In the genomic region with DNA sequence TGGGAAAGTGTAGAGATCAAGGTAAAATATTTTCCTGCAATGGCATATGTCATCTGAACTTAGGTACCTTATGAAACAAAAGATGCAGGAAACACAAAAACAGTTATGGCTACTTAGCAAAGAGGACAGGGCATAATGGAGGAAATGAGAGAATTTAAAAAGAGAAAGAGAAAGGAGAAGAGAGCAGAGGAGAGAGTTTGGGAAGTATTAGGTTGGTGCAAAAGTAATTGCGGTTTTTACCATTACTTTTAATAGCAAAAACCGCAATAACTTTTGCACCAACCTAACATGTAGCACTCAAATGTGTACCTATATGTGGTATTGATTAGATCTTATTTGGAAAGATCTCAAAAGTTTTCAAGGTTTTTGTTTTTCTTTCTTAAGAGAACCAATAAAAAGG, we compare ENCODE assay signal across 1 cellular context.
TF ChIP-seq lines count a peak whose summit lies in the region.

No MANE protein-coding gene starts in this region.

TF ChIP-seq in K562, 482 proteins besides CTCF, POLR2A, EP300 and RAD21 (continued from another document):
- TF ChIP-seq, protein P1, sequence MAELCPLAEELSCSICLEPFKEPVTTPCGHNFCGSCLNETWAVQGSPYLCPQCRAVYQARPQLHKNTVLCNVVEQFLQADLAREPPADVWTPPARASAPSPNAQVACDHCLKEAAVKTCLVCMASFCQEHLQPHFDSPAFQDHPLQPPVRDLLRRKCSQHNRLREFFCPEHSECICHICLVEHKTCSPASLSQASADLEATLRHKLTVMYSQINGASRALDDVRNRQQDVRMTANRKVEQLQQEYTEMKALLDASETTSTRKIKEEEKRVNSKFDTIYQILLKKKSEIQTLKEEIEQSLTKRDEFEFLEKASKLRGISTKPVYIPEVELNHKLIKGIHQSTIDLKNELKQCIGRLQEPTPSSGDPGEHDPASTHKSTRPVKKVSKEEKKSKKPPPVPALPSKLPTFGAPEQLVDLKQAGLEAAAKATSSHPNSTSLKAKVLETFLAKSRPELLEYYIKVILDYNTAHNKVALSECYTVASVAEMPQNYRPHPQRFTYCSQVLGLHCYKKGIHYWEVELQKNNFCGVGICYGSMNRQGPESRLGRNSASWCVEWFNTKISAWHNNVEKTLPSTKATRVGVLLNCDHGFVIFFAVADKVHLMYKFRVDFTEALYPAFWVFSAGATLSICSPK (IDR thresholded peaks at IDR 0.05; ENCODE audit: borderline replicate concordance): no peak
- TF ChIP-seq, protein P2, sequence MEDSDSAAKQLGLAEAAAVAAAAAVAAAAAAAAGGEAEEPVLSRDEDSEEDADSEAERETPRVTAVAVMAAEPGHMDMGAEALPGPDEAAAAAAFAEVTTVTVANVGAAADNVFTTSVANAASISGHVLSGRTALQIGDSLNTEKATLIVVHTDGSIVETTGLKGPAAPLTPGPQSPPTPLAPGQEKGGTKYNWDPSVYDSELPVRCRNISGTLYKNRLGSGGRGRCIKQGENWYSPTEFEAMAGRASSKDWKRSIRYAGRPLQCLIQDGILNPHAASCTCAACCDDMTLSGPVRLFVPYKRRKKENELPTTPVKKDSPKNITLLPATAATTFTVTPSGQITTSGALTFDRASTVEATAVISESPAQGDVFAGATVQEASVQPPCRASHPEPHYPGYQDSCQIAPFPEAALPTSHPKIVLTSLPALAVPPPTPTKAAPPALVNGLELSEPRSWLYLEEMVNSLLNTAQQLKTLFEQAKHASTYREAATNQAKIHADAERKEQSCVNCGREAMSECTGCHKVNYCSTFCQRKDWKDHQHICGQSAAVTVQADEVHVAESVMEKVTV (CRISPR knock-in tag; IDR thresholded peaks at IDR 0.05): no peak
- TF ChIP-seq, protein P3, sequence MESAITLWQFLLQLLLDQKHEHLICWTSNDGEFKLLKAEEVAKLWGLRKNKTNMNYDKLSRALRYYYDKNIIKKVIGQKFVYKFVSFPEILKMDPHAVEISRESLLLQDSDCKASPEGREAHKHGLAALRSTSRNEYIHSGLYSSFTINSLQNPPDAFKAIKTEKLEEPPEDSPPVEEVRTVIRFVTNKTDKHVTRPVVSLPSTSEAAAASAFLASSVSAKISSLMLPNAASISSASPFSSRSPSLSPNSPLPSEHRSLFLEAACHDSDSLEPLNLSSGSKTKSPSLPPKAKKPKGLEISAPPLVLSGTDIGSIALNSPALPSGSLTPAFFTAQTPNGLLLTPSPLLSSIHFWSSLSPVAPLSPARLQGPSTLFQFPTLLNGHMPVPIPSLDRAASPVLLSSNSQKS (CRISPR knock-in tag; IDR thresholded peaks at IDR 0.05): no peak
